Comparison of ENCODE assay signal across 1 cellular context in the genomic region with DNA sequence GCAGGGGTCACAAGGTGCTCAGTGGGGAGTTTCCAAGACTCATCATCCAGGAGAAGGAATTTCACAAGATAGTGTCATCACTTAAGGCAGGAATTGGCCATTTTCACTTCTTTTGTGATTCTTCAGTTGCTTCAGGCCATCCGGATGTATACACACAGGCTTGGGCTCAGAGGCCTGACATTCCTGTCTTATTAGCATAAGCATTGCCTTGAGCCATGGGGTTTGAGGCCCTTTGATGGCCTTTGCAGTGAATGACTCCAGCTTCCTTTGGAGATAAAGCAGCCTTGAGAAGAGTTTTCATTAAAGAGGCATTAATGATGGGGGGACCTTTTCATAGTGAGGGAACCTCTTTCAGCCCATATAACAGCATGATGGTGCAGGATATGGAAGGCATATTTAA.
TF ChIP-seq lines count a peak whose summit lies in the region.

No MANE protein-coding gene starts in this region.

TF ChIP-seq in GM23338, 12 proteins besides CTCF, POLR2A, EP300 and RAD21 (continued from another document):
- TF ChIP-seq, protein P1, sequence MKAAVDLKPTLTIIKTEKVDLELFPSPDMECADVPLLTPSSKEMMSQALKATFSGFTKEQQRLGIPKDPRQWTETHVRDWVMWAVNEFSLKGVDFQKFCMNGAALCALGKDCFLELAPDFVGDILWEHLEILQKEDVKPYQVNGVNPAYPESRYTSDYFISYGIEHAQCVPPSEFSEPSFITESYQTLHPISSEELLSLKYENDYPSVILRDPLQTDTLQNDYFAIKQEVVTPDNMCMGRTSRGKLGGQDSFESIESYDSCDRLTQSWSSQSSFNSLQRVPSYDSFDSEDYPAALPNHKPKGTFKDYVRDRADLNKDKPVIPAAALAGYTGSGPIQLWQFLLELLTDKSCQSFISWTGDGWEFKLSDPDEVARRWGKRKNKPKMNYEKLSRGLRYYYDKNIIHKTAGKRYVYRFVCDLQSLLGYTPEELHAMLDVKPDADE (IDR thresholded peaks at IDR 0.05), result no peak
- TF ChIP-seq CREB1 (CRISPR knock-in tag; IDR thresholded peaks at IDR 0.05; ENCODE audit: low read depth) (no peak), JUNB (IDR thresholded peaks at IDR 0.05; ENCODE audit: unreplicated experiment) (no peak)
